In genomic region chr1:115595279-115596079, GRCh38 we compare ENCODE assay signal across 8 cellular contexts. TPM values are rescaled to one million over a fixed set of nuclear protein-coding genes. Genes with fewer than 3 reads are reported as not detected.
DNase-seq lines count a peak whose midpoint lies in the region; ATAC-seq lines count a peak whose summit lies in the region.

No MANE protein-coding gene starts in this region.

- ATAC-seq in left cardiac atrium (peak; percentile 95 to 96), sciatic nerve (peak; percentile 84), GM18858 (IDR thresholded peaks at IDR 0.05; ENCODE audit: unreplicated experiment) (no peak)

- intact Hi-C loops in left cardiac atrium (cut with DNase I), result loop anchor here in 1 of 2 donors (2.0 to 10.0 kb wide), 5 partner anchors 48 to 621 kb away; no protein-coding TSS in a partner anchor
- intact Hi-C loops in sciatic nerve (cut with DNase I), result loop anchor here (10.0 kb wide), 1 partner anchor 461 kb away; no protein-coding TSS in a partner anchor

- DNase-seq in D341Med (ENCODE audit: low spot score) (peak; percentile 83), GOT3 (lab: John Stamatoyannopoulos, UW) (peak; percentile 26), NCI-H1417 (lab: John Stamatoyannopoulos, UW) (peak; percentile 76 to 92 (median 92)), SW 1271 (lab: John Stamatoyannopoulos, UW) (peak; percentile 42 to 64), amniotic epithelial cell (ENCODE audit: low read depth) (peak; percentile 95), left cardiac atrium (peak; percentile 91), sciatic nerve (ENCODE audit: low spot score) (peak; percentile 96)

RNA-seq across cellular contexts. Expression of gene VANGL1, which starts 46.3 kb away (rescaled TPM):
- total RNA-seq in left cardiac atrium, result 1 to 10 TPM; 5.2 to 7.5 TPM
- total RNA-seq in sciatic nerve, result 9.5 TPM

Comparison
In these comparisons a context has a peak if more than half of its experiments do, and no peak if none do; other contexts are left out.
1. DNase-seq: peak in every context shown above with its lines; median percentile 96 in sciatic nerve; 95 in amniotic epithelial cell; 92 in NCI-H1417; 91 in left cardiac atrium; 83 in D341Med; 53 in SW 1271; 26 in GOT3.